In genomic region chr6:98832282-98833100, GRCh38 we compare ENCODE assay signal across 1 cellular context.
TF ChIP-seq lines count a peak whose summit lies in the region.

No MANE protein-coding gene starts in this region.

TF ChIP-seq in WTC11, 78 proteins besides CTCF, POLR2A, EP300 and RAD21 (continued from another document):
- no peak for TF ChIP-seq ZNF138 (CRISPR knock-in tag; conservative IDR thresholded peaks at IDR 0.05)
- TF ChIP-seq NR1H2 (CRISPR knock-in tag; IDR thresholded peaks at IDR 0.05), result no peak
- no peak for TF ChIP-seq OVOL2 (CRISPR knock-in tag; IDR thresholded peaks at IDR 0.05; ENCODE audit: borderline replicate concordance)
- TF ChIP-seq, protein P1, sequence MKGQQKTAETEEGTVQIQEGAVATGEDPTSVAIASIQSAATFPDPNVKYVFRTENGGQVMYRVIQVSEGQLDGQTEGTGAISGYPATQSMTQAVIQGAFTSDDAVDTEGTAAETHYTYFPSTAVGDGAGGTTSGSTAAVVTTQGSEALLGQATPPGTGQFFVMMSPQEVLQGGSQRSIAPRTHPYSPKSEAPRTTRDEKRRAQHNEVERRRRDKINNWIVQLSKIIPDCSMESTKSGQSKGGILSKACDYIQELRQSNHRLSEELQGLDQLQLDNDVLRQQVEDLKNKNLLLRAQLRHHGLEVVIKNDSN (CRISPR knock-in tag; IDR thresholded peaks at IDR 0.05), result no peak
- TF ChIP-seq SOX15 (CRISPR knock-in tag; IDR thresholded peaks at IDR 0.05), result no peak
- TF ChIP-seq, protein P2, sequence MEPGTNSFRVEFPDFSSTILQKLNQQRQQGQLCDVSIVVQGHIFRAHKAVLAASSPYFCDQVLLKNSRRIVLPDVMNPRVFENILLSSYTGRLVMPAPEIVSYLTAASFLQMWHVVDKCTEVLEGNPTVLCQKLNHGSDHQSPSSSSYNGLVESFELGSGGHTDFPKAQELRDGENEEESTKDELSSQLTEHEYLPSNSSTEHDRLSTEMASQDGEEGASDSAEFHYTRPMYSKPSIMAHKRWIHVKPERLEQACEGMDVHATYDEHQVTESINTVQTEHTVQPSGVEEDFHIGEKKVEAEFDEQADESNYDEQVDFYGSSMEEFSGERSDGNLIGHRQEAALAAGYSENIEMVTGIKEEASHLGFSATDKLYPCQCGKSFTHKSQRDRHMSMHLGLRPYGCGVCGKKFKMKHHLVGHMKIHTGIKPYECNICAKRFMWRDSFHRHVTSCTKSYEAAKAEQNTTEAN (CRISPR knock-in tag; IDR thresholded peaks at IDR 0.05), result no peak
- no peak for TF ChIP-seq ZBTB21 (CRISPR knock-in tag; IDR thresholded peaks at IDR 0.05; ENCODE audit: borderline replicate concordance)
